In genomic region chr5:37110128-37110527, GRCh38 we compare ENCODE assay signal across 15 cellular contexts.
DNase-seq lines count a peak whose midpoint lies in the region; ATAC-seq, FAIRE-seq and TF ChIP-seq lines count a peak whose summit lies in the region.
"Had no signal": no experiment of that assay in that cellular context is flagged by ENCODE, and none has a peak within 500 bp of the region (broad histone marks: within the 10 kb centered on the region; RNA-seq: fewer than 3 reads in every experiment).

No MANE protein-coding gene starts in this region.

- 100% methylated on average over 1 of the region's 1 CpG for WGBS in gastroesophageal sphincter (ENCODE audit: low coverage in 1 of 2), 2 donors

- H3K4me1 Mint-ChIP-seq in activated naive CD4-positive, alpha-beta T cell treated with anti-CD3 and anti-CD28 coated beads, Interleukin-2, amount 50 U/mL, for 24 hours = peaks cover 51% of the 10 kb centered on the region
- peaks cover 40% of the 10 kb centered on the region for H3K4me1 Mint-ChIP-seq in T-helper 2 cell treated with Interferon-gamma antibody and Interleukin-4, amounts not matched to agents 5 μg/mL and 100 μg/mL, for 36 hours (ENCODE audit: low read depth)
- peaks cover 21 to 46% (median 34%) of the 10 kb centered on the region in 4 donors for H3K4me1 Mint-ChIP-seq in naive thymus-derived CD8-positive, alpha-beta T cell

- TF ChIP-seq EP300 in gastroesophageal sphincter (IDR thresholded peaks at IDR 0.05) = no peak

- no peaks in the 10 kb centered on the region for H3K9me3 ChIP-seq in upper lobe of right lung
- no peaks in the 10 kb centered on the region for H3K9me3 ChIP-seq in gastroesophageal sphincter
- H3K9me3 ChIP-seq: HAP-1, SJSA1 had no signal

- ATAC-seq in naive thymus-derived CD8-positive, alpha-beta T cell = no peak
- ATAC-seq in upper lobe of right lung (no peak), gastroesophageal sphincter (no peak)

- H3K4me1 ChIP-seq in upper lobe of right lung (no peaks in the 10 kb centered on the region), gastroesophageal sphincter (no peaks in the 10 kb centered on the region)
- H3K4me1 ChIP-seq: HAP-1, SJSA1 had no signal

- H3K4me3 ChIP-seq in upper lobe of right lung (no peak overlapping the region), gastroesophageal sphincter (no peak overlapping the region)
- H3K4me3 ChIP-seq: HAP-1, PC-9, SJSA1 had no signal

- H3K27me3 ChIP-seq in upper lobe of right lung (no peaks in the 10 kb centered on the region), gastroesophageal sphincter (no peaks in the 10 kb centered on the region)
- H3K27me3 ChIP-seq: SJSA1 had no signal

- POLR2A ChIA-PET in naive thymus-derived CD8-positive, alpha-beta T cell (lab: Charles Lee) = no interaction called here

- H3K27ac ChIP-seq in upper lobe of right lung = no peak overlapping the region
- no peak overlapping the region for H3K27ac ChIP-seq in gastroesophageal sphincter
- H3K27ac ChIP-seq: PC-9, SJSA1 had no signal

- peaks cover 21% of the 10 kb centered on the region for H3K36me3 Mint-ChIP-seq in activated naive CD4-positive, alpha-beta T cell treated with anti-CD3 and anti-CD28 coated beads, Interleukin-2, amount 50 U/mL, for 24 hours
- peaks cover 53% of the 10 kb centered on the region for H3K36me3 Mint-ChIP-seq in T-helper 2 cell treated with Interferon-gamma antibody and Interleukin-4, amounts not matched to agents 5 μg/mL and 100 μg/mL, for 36 hours (ENCODE audit: low read depth)
- peaks cover 14 to 39% (median 36%) of the 10 kb centered on the region in 3 donors for H3K36me3 Mint-ChIP-seq in naive thymus-derived CD8-positive, alpha-beta T cell

- FAIRE-seq in GM18507 (lab: Jason Lieb, UNC) = peak; percentile 31

- intact Hi-C loops in upper lobe of right lung (cut with DNase I) = no loop called here

- H3K27ac Mint-ChIP-seq in activated naive CD4-positive, alpha-beta T cell treated with anti-CD3 and anti-CD28 coated beads, Interleukin-2, amount 50 U/mL, for 24 hours = peak overlapping the region; percentile 25
- H3K27ac Mint-ChIP-seq in T-helper 2 cell treated with Interferon-gamma antibody and Interleukin-4, amounts not matched to agents 5 μg/mL and 100 μg/mL, for 36 hours = peak overlapping the region; percentile 88
- peak overlapping the region in 9 of 10 donors; percentile 2 to 78 (median 66) for H3K27ac Mint-ChIP-seq in naive thymus-derived CD8-positive, alpha-beta T cell
- H3K27ac Mint-ChIP-seq: IgD-negative memory B cell had no signal

- no peaks in the 10 kb centered on the region for H3K27me3 Mint-ChIP-seq in activated naive CD4-positive, alpha-beta T cell treated with anti-CD3 and anti-CD28 coated beads, Interleukin-2, amount 50 U/mL, for 24 hours
- H3K27me3 Mint-ChIP-seq in T-helper 2 cell treated with Interferon-gamma antibody and Interleukin-4, amounts not matched to agents 5 μg/mL and 100 μg/mL, for 36 hours (ENCODE audit: low read depth) = no peaks in the 10 kb centered on the region
- no peaks in the 10 kb centered on the region for H3K27me3 Mint-ChIP-seq in naive thymus-derived CD8-positive, alpha-beta T cell
- H3K27me3 Mint-ChIP-seq: IgD-negative memory B cell had no signal

- no peak for TF ChIP-seq POLR2A in gastroesophageal sphincter (IDR thresholded peaks at IDR 0.05)

- H3K36me3 ChIP-seq in upper lobe of right lung = peaks cover 30% of the 10 kb centered on the region
- peaks cover 0 to 98% of the 10 kb centered on the region in 2 donors for H3K36me3 ChIP-seq in gastroesophageal sphincter

- H3K9me3 Mint-ChIP-seq in activated naive CD4-positive, alpha-beta T cell treated with anti-CD3 and anti-CD28 coated beads, Interleukin-2, amount 50 U/mL, for 24 hours = peaks cover 8% of the 10 kb centered on the region
- H3K9me3 Mint-ChIP-seq in T-helper 2 cell treated with Interferon-gamma antibody and Interleukin-4, amounts not matched to agents 5 μg/mL and 100 μg/mL, for 36 hours = peaks cover 15% of the 10 kb centered on the region
- peaks cover 0 to 6% (median 0%) of the 10 kb centered on the region in 9 donors for H3K9me3 Mint-ChIP-seq in naive thymus-derived CD8-positive, alpha-beta T cell

- TF ChIP-seq CTCF in upper lobe of right lung (IDR thresholded peaks at IDR 0.05) = no peak
- TF ChIP-seq CTCF in gastroesophageal sphincter (IDR thresholded peaks at IDR 0.05) = no peak

- no peak for DNase-seq in activated naive CD4-positive, alpha-beta T cell (lab: John Stamatoyannopoulos, UW)
- DNase-seq in GM18507 (ENCODE audit: extremely low spot score, insufficient read length, low read depth) = no peak
- DNase-seq in T-helper 2 cell treated with Interferon-gamma antibody and Interleukin-4, amounts not matched to agents 5 μg/mL and 100 μg/mL, for 36 hours (ENCODE audit: low spot score) = no peak
- DNase-seq in naive thymus-derived CD8-positive, alpha-beta T cell = no peak
- no peak for DNase-seq in stimulated activated CD4-positive, alpha-beta T cell treated with anti-CD3 and anti-CD28 coated beads, Interleukin-1b, Interleukin-23, amount 100 ng/mL, for 48 hours
- DNase-seq in upper lobe of right lung = no peak
- DNase-seq: NCI-H1436 treated with DMSO at 0.1 percent for 48 hours, NCI-H2081, NCI-H510A, PC-9 had no signal

- peak overlapping the region; percentile 7 for H3K4me3 Mint-ChIP-seq in activated naive CD4-positive, alpha-beta T cell treated with anti-CD3 and anti-CD28 coated beads, Interleukin-2, amount 50 U/mL, for 24 hours
- H3K4me3 Mint-ChIP-seq in T-helper 2 cell treated with Interferon-gamma antibody and Interleukin-4, amounts not matched to agents 5 μg/mL and 100 μg/mL, for 36 hours = peak overlapping the region; percentile 70
- H3K4me3 Mint-ChIP-seq in naive thymus-derived CD8-positive, alpha-beta T cell = peak overlapping the region in 3 of 10 donors; percentile 28 to 48 (median 41)
- H3K4me3 Mint-ChIP-seq: IgD-negative memory B cell had no signal

Comparison
In these comparisons a context has a peak if more than half of its experiments do, and no peak if none do; other contexts are left out.
1. H3K27ac Mint-ChIP-seq: peak in every context shown above with its lines; median percentile 88 in T-helper 2 cell treated with Interferon-gamma antibody and Interleukin-4, amounts not matched to agents 5 μg/mL and 100 μg/mL, for 36 hours; 66 in naive thymus-derived CD8-positive, alpha-beta T cell; 25 in activated naive CD4-positive, alpha-beta T cell treated with anti-CD3 and anti-CD28 coated beads, Interleukin-2, amount 50 U/mL, for 24 hours.